ENCODE assay signal across 10 cellular contexts in genomic region chr17:1002771-1003555, GRCh38. TPM values are rescaled to one million over a fixed set of nuclear protein-coding genes. Genes with fewer than 3 reads are reported as not detected.
A peak's percentile ranks its signal among the peaks of the same experiment; 100 is the strongest.
DNase-seq lines count a peak whose midpoint lies in the region; ATAC-seq and TF ChIP-seq lines count a peak whose summit lies in the region.
"Had no signal": no experiment of that assay in that cellular context is flagged by ENCODE, and none has a peak within 500 bp of the region (broad histone marks: within the 10 kb centered on the region; RNA-seq: fewer than 3 reads in every experiment).

No MANE protein-coding gene starts in this region.

- peaks cover 18% of the 10 kb centered on the region for H3K36me3 Mint-ChIP-seq in activated naive CD8-positive, alpha-beta T cell treated with anti-CD3 and anti-CD28 coated beads for 36 hours

- H3K27ac Mint-ChIP-seq in activated naive CD8-positive, alpha-beta T cell treated with anti-CD3 and anti-CD28 coated beads for 36 hours = no peak overlapping the region

- H3K27me3 Mint-ChIP-seq in activated naive CD8-positive, alpha-beta T cell treated with anti-CD3 and anti-CD28 coated beads for 36 hours = no peaks in the 10 kb centered on the region

- H3K27me3 ChIP-seq in Peyer's patch (no peaks in the 10 kb centered on the region), neutrophil (no peaks in the 10 kb centered on the region)

- no peaks in the 10 kb centered on the region for H3K9me3 Mint-ChIP-seq in activated naive CD8-positive, alpha-beta T cell treated with anti-CD3 and anti-CD28 coated beads for 36 hours
- H3K9me3 Mint-ChIP-seq: immature natural killer cell had no signal

- H3K4me3 Mint-ChIP-seq in activated naive CD8-positive, alpha-beta T cell treated with anti-CD3 and anti-CD28 coated beads for 36 hours = no peak overlapping the region
- H3K4me3 Mint-ChIP-seq: immature natural killer cell had no signal

- DNase-seq in AG09319 (ENCODE audit: extremely low read depth, low read depth) (peak; percentile 38), Peyer's patch (no peak), fibroblast of peridontal ligament (ENCODE audit: extremely low read depth) (peak; percentile 91), H4 (ENCODE audit: low spot score) (no peak), HuH-7.5 (ENCODE audit: low spot score) (no peak)
- no peak for DNase-seq in activated naive CD8-positive, alpha-beta T cell treated with anti-CD3 and anti-CD28 coated beads for 36 hours
- DNase-seq: DMS79 treated with DMSO at 0.1 percent for 48 hours, immature natural killer cell had no signal

- peaks cover 0 to 82% (median 0%) of the 10 kb centered on the region in 3 donors for H3K36me3 ChIP-seq in Peyer's patch
- peaks cover 78% of the 10 kb centered on the region for H3K36me3 ChIP-seq in neutrophil

- H3K4me1 Mint-ChIP-seq in activated naive CD8-positive, alpha-beta T cell treated with anti-CD3 and anti-CD28 coated beads for 36 hours = peaks cover 26% of the 10 kb centered on the region

- H3K4me1 ChIP-seq in Peyer's patch = peaks cover 0 to 67% (median 3%) of the 10 kb centered on the region in 4 donors
- H3K4me1 ChIP-seq in neutrophil (ENCODE audit: control insufficient read depth in 1 of 2, insufficient read depth in 1 of 2, low read depth in 1 of 2, low read length in 1 of 2) = peaks cover 3% of the 10 kb centered on the region in 2 experiments

- no peak overlapping the region for H3K4me3 ChIP-seq in Peyer's patch
- no peak overlapping the region for H3K4me3 ChIP-seq in neutrophil (ENCODE audit: low read depth in 1 of 2, low read length in 1 of 2)

- ATAC-seq in HG03521 (IDR thresholded peaks at IDR 0.05; ENCODE audit: unreplicated experiment) = no peak

- H3K27ac ChIP-seq in Peyer's patch = peak overlapping the region in 3 of 4 donors; percentile 40 to 76 (median 74)
- H3K27ac ChIP-seq in neutrophil = peak overlapping the region; percentile 2

- no peak for TF ChIP-seq CTCF in AG09319 (IDR thresholded peaks at IDR 0.05; ENCODE audit: low read depth, low read length)
- TF ChIP-seq CTCF in Peyer's patch (IDR thresholded peaks at IDR 0.05) = no peak
- no peak for TF ChIP-seq CTCF in neutrophil (IDR thresholded peaks at IDR 0.05)

- no peaks in the 10 kb centered on the region for H3K9me3 ChIP-seq in Peyer's patch
- H3K9me3 ChIP-seq in neutrophil = no peaks in the 10 kb centered on the region

- no peak for TF ChIP-seq POLR2A in Peyer's patch (IDR thresholded peaks at IDR 0.05)

RNA-seq across cellular contexts. Expression of gene TIMM22, which starts 6.0 kb away (rescaled TPM):
- 10 to 100 TPM in 3 of 4 donors, 1 to 10 TPM in 1; 9.0 to 18.2 (median 11.2) TPM for total RNA-seq in Peyer's patch
- total RNA-seq in activated naive CD8-positive, alpha-beta T cell treated with anti-CD3 and anti-CD28 coated beads for 36 hours = 10 to 100 TPM; 15.4 to 16.9 TPM
- total RNA-seq in H4 (2014; rRNA removed; shearing (Covaris generic)) = 34.0 and 36.9 TPM in 2 replicates

RNA-seq across cellular contexts. Expression of gene NXN, which starts 23.4 kb away (rescaled TPM):
- total RNA-seq in Peyer's patch = 10 to 100 TPM in 2 of 4 donors, 1 to 10 TPM in 2; 2.1 to 14.0 (median 8.6) TPM
- total RNA-seq in activated naive CD8-positive, alpha-beta T cell treated with anti-CD3 and anti-CD28 coated beads for 36 hours = under 1 TPM; 0.48 to 0.49 TPM
- 47.1 and 51.8 TPM in 2 replicates for total RNA-seq in H4 (2014; rRNA removed; shearing (Covaris generic))

Comparison
In these comparisons a context has a peak if more than half of its experiments do, and no peak if none do; other contexts are left out.
1. DNase-seq: peak in AG09319 (single experiment) and fibroblast of peridontal ligament (single experiment); none in Peyer's patch (0 of 3), activated naive CD8-positive, alpha-beta T cell treated with anti-CD3 and anti-CD28 coated beads for 36 hours (single experiment), H4 (single experiment) and HuH-7.5 (single experiment).